In the genomic region with DNA sequence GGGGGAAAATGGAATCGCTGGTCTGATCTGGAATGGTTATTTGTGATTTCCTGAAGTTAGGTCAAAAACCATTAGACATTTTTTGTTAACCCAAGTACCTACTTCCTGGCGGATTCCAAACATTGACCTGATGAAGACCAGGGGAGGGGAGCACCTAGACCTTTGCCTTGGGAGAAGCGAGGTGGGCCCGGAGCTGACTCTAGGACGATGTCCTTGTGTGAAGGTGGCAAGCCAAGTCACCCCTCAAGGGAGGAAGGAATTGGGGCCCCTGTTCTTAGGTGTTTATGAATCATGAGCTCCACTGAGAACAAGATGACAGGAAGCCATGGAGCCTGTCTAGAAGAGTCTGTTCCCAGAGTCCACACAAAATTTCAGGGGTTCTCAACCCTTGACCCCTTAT, we compare ENCODE assay signal across 20 cellular contexts.
"Had no signal": no experiment of that assay in that cellular context is flagged by ENCODE, and none has a peak within 500 bp of the region (broad histone marks: within the 10 kb centered on the region; RNA-seq: fewer than 3 reads in every experiment).

No MANE protein-coding gene starts in this region.

- H3K4me1 ChIP-seq: heart left ventricle, psoas muscle had no signal

- H3K4me3 ChIP-seq: dorsolateral prefrontal cortex, heart left ventricle, psoas muscle had no signal

- H3K27ac ChIP-seq: dorsolateral prefrontal cortex, psoas muscle had no signal

- H3K9me3 Mint-ChIP-seq: activated CD4-positive, alpha-beta memory T cell treated with anti-CD3 and anti-CD28 coated beads for 36 hours; activated naive CD8-positive, alpha-beta T cell treated with anti-CD3 and anti-CD28 coated beads for 36 hours; central memory CD8-positive, alpha-beta T cell; effector memory CD8-positive, alpha-beta T cell; natural killer cell; stimulated activated effector memory CD8-positive, alpha-beta T cell treated with anti-CD3 and anti-CD28 coated beads, Interleukin-12 subunit alpha, Interleukin-12 subunit beta, amount 100 ng/mL, for 72 hours; stimulated activated naive CD8-positive, alpha-beta T cell treated with anti-CD3 and anti-CD28 coated beads, Interleukin-15, amount 100 ng/mL, for 72 hours; T-helper 1 cell treated with Interleukin-12 subunit alpha and Interleukin-12 subunit beta and Interleukin-4 antibody, amounts not matched to agents 30 μg/mL and 1 μg/mL, for 36 hours had no signal

- H3K9me3 ChIP-seq: heart left ventricle, psoas muscle had no signal

- H3K27ac Mint-ChIP-seq: activated CD4-positive, alpha-beta memory T cell treated with anti-CD3 and anti-CD28 coated beads for 36 hours; activated naive CD8-positive, alpha-beta T cell treated with anti-CD3 and anti-CD28 coated beads for 36 hours; effector memory CD8-positive, alpha-beta T cell; natural killer cell; stimulated activated effector memory CD8-positive, alpha-beta T cell treated with anti-CD3 and anti-CD28 coated beads, Interleukin-12 subunit alpha, Interleukin-12 subunit beta, amount 100 ng/mL, for 72 hours; stimulated activated naive CD8-positive, alpha-beta T cell treated with anti-CD3 and anti-CD28 coated beads, Interleukin-15, amount 100 ng/mL, for 72 hours; T-helper 1 cell treated with Interleukin-12 subunit alpha and Interleukin-12 subunit beta and Interleukin-4 antibody, amounts not matched to agents 30 μg/mL and 1 μg/mL, for 36 hours had no signal

- H3K36me3 Mint-ChIP-seq: activated CD4-positive, alpha-beta memory T cell treated with anti-CD3 and anti-CD28 coated beads for 36 hours; activated naive CD8-positive, alpha-beta T cell treated with anti-CD3 and anti-CD28 coated beads for 36 hours; natural killer cell; stimulated activated effector memory CD8-positive, alpha-beta T cell treated with anti-CD3 and anti-CD28 coated beads, Interleukin-12 subunit alpha, Interleukin-12 subunit beta, amount 100 ng/mL, for 72 hours had no signal

- H3K4me3 Mint-ChIP-seq: activated CD4-positive, alpha-beta memory T cell treated with anti-CD3 and anti-CD28 coated beads for 36 hours; activated naive CD8-positive, alpha-beta T cell treated with anti-CD3 and anti-CD28 coated beads for 36 hours; central memory CD8-positive, alpha-beta T cell; effector memory CD8-positive, alpha-beta T cell; natural killer cell; stimulated activated effector memory CD8-positive, alpha-beta T cell treated with anti-CD3 and anti-CD28 coated beads, Interleukin-12 subunit alpha, Interleukin-12 subunit beta, amount 100 ng/mL, for 72 hours; stimulated activated naive CD8-positive, alpha-beta T cell treated with anti-CD3 and anti-CD28 coated beads, Interleukin-15, amount 100 ng/mL, for 72 hours; T-helper 1 cell treated with Interleukin-12 subunit alpha and Interleukin-12 subunit beta and Interleukin-4 antibody, amounts not matched to agents 30 μg/mL and 1 μg/mL, for 36 hours had no signal

- H3K36me3 ChIP-seq: heart left ventricle had no signal

- H3K4me1 Mint-ChIP-seq: central memory CD8-positive, alpha-beta T cell had no signal

- DNase-seq: activated CD4-positive, alpha-beta memory T cell treated with anti-CD3 and anti-CD28 coated beads for 36 hours; activated CD4-positive, alpha-beta T cell treated with anti-CD3 and anti-CD28 coated beads for 48 hours; activated naive CD4-positive, alpha-beta T cell treated with Interleukin-2 at 50 U/mL for 16 hours; activated naive CD8-positive, alpha-beta T cell treated with anti-CD3 and anti-CD28 coated beads for 36 hours; activated T-cell treated with anti-CD3 and anti-CD28 coated beads, Interleukin-2, amount 50 U/mL, for 48 hours; dorsolateral prefrontal cortex; effector memory CD8-positive, alpha-beta T cell; heart left ventricle; left colon; mesendoderm; natural killer cell; psoas muscle; right cardiac atrium; stimulated activated CD4-positive, alpha-beta T cell treated with anti-CD3 and anti-CD28 coated beads, Interleukin-1b, Interleukin-23, amount 100 ng/mL, for 48 hours; stimulated activated naive CD8-positive, alpha-beta T cell treated with anti-CD3 and anti-CD28 coated beads, Interleukin-15, amount 100 ng/mL, for 72 hours; T1000; trophoblast cell had no signal
